In genomic region chr17:50095626-50096037, GRCh38 we compare ENCODE assay signal across 8 cellular contexts. TPM values are rescaled to one million over a fixed set of nuclear protein-coding genes. Genes with fewer than 3 reads are reported as not detected.
DNase-seq lines count a peak whose midpoint lies in the region; ATAC-seq and TF ChIP-seq lines count a peak whose summit lies in the region.

No MANE protein-coding gene starts in this region.

- TF ChIP-seq POLR2A in HCT116 (IDR thresholded peaks at IDR 0.05; ENCODE audit: borderline replicate concordance, extremely low read depth, insufficient read depth, insufficient read length) = no peak

- TF ChIP-seq RAD21 in HCT116 (IDR thresholded peaks at IDR 0.05; ENCODE audit: low read depth) = no peak

- H3K9ac ChIP-seq in HCT116 (ENCODE audit: low read length) = peak overlapping the region; percentile 83

- RAD21 ChIA-PET in HCT116 (lab: Charles Lee; ENCODE audit: low non-redundant PET in 1 of 2, low total read pairs in 2 of 2, uncharacterized antibody in 2 of 2, unreplicated experiment in 2 of 2) = no interaction called here

- H3K36me3 ChIP-seq in HCT116 (ENCODE audit: control insufficient read depth in 1 of 2, insufficient read depth in 2 of 2, low read length in 2 of 2) = peaks cover 0 to 7% of the 10 kb centered on the region in 2 experiments; a peak in 2 of 4 replicates
- no peaks in the 10 kb centered on the region for H3K36me3 ChIP-seq in hepatocyte (replicated peaks; ENCODE audit: insufficient read depth, low read depth)

- H3K4me1 Mint-ChIP-seq in activated CD8-positive, alpha-beta T cell treated with anti-CD3 and anti-CD28 coated beads for 36 hours (ENCODE audit: low read depth) = peaks cover 33% of the 10 kb centered on the region

- 0 out of 2 replicates have a peak, but pooled peaks cover 6% of the 10 kb centered on the region for H3K79me2 ChIP-seq in HCT116 (ENCODE audit: insufficient read depth, low read length)
- peaks cover 14% of the 10 kb centered on the region for H3K79me2 ChIP-seq in hepatocyte

- peaks cover 21 to 44% of the 10 kb centered on the region in 2 experiments for H3K4me1 ChIP-seq in HCT116 (ENCODE audit: control insufficient read depth in 1 of 2, insufficient read depth in 2 of 2, low read length in 2 of 2)
- peaks cover 16% of the 10 kb centered on the region for H3K4me1 ChIP-seq in hepatocyte (ENCODE audit: insufficient read depth)

- H4K20me1 ChIP-seq in HCT116 (ENCODE audit: insufficient read depth) = no peaks in the 10 kb centered on the region
- H4K20me1 ChIP-seq in hepatocyte (ENCODE audit: insufficient read depth, poor library complexity, severe bottlenecking) = no peaks in the 10 kb centered on the region

- H3K4me3 ChIP-seq in HCT116 (replicated peaks in 1 of 2; ENCODE audit: low read depth in 1 of 2, low read length in 2 of 2) (peak overlapping the region; percentile 84 to 96), hepatocyte (peak overlapping the region; percentile 88), skin epidermis (peak overlapping the region; percentile 66 to 94 (median 91))

- peak overlapping the region; percentile 91 for H3K4me2 ChIP-seq in HCT116 (ENCODE audit: low read length)
- H3K4me2 ChIP-seq in hepatocyte = peak overlapping the region; percentile 94

- H3K36me3 Mint-ChIP-seq in activated CD8-positive, alpha-beta T cell treated with anti-CD3 and anti-CD28 coated beads for 36 hours (ENCODE audit: low read depth) = no peaks in the 10 kb centered on the region

- intact Hi-C loops in HCT116 (cut with micrococcal nuclease) = no loop called here
- intact Hi-C loops in activated CD8-positive, alpha-beta T cell treated with anti-CD3 and anti-CD28 coated beads for 36 hours (cut with micrococcal nuclease) = no loop called here

- BruUV-seq in HCT116 (replicated peaks; lab: Mats Ljungman, UMichigan) = no TSS peak

- ATAC-seq in HCT116 = no peak
- ATAC-seq in activated CD8-positive, alpha-beta T cell treated with anti-CD3 and anti-CD28 coated beads for 36 hours = no peak
- no peak for ATAC-seq in GM19023 (IDR thresholded peaks at IDR 0.05; ENCODE audit: unreplicated experiment)
- no peak for ATAC-seq in GM21390 (IDR thresholded peaks at IDR 0.05; ENCODE audit: unreplicated experiment)

- H3K9me3 Mint-ChIP-seq in activated CD8-positive, alpha-beta T cell treated with anti-CD3 and anti-CD28 coated beads for 36 hours = no peaks in the 10 kb centered on the region

- no peaks in the 10 kb centered on the region for H3K27me3 Mint-ChIP-seq in activated CD8-positive, alpha-beta T cell treated with anti-CD3 and anti-CD28 coated beads for 36 hours

- H2AFZ ChIP-seq in HCT116 (ENCODE audit: low read depth, low read length, poor library complexity, severe bottlenecking) (no peak overlapping the region), hepatocyte (peak overlapping the region; percentile 77)

- TF ChIP-seq CTCF in HCT116 (IDR thresholded peaks at IDR 0.05 in 2 of 3, conservative IDR thresholded peaks at IDR 0.05 in 1 of 3; ENCODE audit: borderline replicate concordance in 1 of 3, insufficient read depth in 1 of 3, low read depth in 2 of 3, low read length in 2 of 3) (no peak), hepatocyte (IDR thresholded peaks at IDR 0.05; ENCODE audit: poor library complexity) (no peak)
- TF ChIP-seq CTCF in activated CD8-positive, alpha-beta T cell treated with anti-CD3 and anti-CD28 coated beads for 36 hours (IDR thresholded peaks at IDR 0.05) = no peak

- H3K9me3 ChIP-seq in HCT116 (ENCODE audit: control insufficient read depth in 1 of 2, insufficient read depth in 1 of 2, low read depth in 1 of 2, low read length in 2 of 2) (no peaks in the 10 kb centered on the region), hepatocyte (ENCODE audit: low read depth) (no peaks in the 10 kb centered on the region)

- peak overlapping the region; percentile 90 for H3K27ac Mint-ChIP-seq in activated CD8-positive, alpha-beta T cell treated with anti-CD3 and anti-CD28 coated beads for 36 hours

- POLR2A ChIA-PET in HCT116 (lab: Charles Lee) = interaction anchor here (0.9 kb wide), 1 partner anchor 40 kb away, joined by 3 read pairs; the partner anchor contains the start of gene ITGA3
- POLR2A ChIA-PET in activated CD8-positive, alpha-beta T cell treated with anti-CD3 and anti-CD28 coated beads for 36 hours (lab: Charles Lee) = interaction anchor here (0.6 to 2.1 kb wide), 3 partner anchors 8 to 22 kb away, joined by 3 to 6 read pairs (median 5); no protein-coding TSS in a partner anchor

- CTCF ChIA-PET in HCT116 (lab: Charles Lee) = interaction anchor here (0.5 kb wide), 1 partner anchor 68 kb away, joined by 4 read pairs; no protein-coding TSS in a partner anchor
- CTCF ChIA-PET in activated CD8-positive, alpha-beta T cell treated with anti-CD3 and anti-CD28 coated beads for 36 hours (lab: Charles Lee) = interaction anchor here (0.6 to 3.8 kb wide), 6 partner anchors 8 to 119 kb away, joined by 3 to 19 read pairs (median 4); no protein-coding TSS in a partner anchor

- H3K27ac ChIP-seq in HCT116 (ENCODE audit: low read depth, low read length) (peak overlapping the region; percentile 64; the same call in 1 of the 2 replicates), hepatocyte (peak overlapping the region; percentile 59), skin epidermis (peak overlapping the region; percentile 53 to 93 (median 87))

- peak overlapping the region; percentile 89 for H3K4me3 Mint-ChIP-seq in activated CD8-positive, alpha-beta T cell treated with anti-CD3 and anti-CD28 coated beads for 36 hours

- H3K9me2 ChIP-seq in HCT116 (ENCODE audit: insufficient read depth) (no peaks in the 10 kb centered on the region), hepatocyte (replicated peaks; ENCODE audit: insufficient read depth) (no peaks in the 10 kb centered on the region)

- WGBS in hepatocyte (ENCODE audit: low lambda C conversion rate, missing lambda C conversion rate) = 3% methylated on average over 10 of the region's 12 CpGs

- H3K27me3 ChIP-seq in HCT116 (ENCODE audit: insufficient read depth, low read length) = no peaks in the 10 kb centered on the region
- no peaks in the 10 kb centered on the region for H3K27me3 ChIP-seq in hepatocyte

- DNase-seq in HCT116 (ENCODE audit: low read depth, low spot score) = no peak
- DNase-seq in activated CD8-positive, alpha-beta T cell treated with anti-CD3 and anti-CD28 coated beads for 36 hours = no peak
- peak; percentile 51 for DNase-seq in hepatocyte (ENCODE audit: low spot score)
- no peak for DNase-seq in amniotic stem cell (lab: John Stamatoyannopoulos, UW)
- no peak for DNase-seq in NOMO-1 treated with dmso at 0.1 percent for 144 hours (lab: John Stamatoyannopoulos, UW; ENCODE audit: unreplicated experiment)

TF ChIP-seq in HCT116, 20 proteins besides CTCF, POLR2A, EP300 and RAD21:
- TF ChIP-seq EZH2 (IDR thresholded peaks at IDR 0.05) (no peak), ZBTB33 (IDR thresholded peaks at IDR 0.05; ENCODE audit: extremely low read depth, insufficient replicate concordance, low read length) (no peak), CBX3 (IDR thresholded peaks at IDR 0.05; ENCODE audit: low read depth) (no peak)

RNA-seq across cellular contexts. Expression of gene PDK2, which starts 0.5 kb away (rescaled TPM):
- 39.1 TPM for total RNA-seq in HCT116 (2021; ENCODE audit: unreplicated experiment)
- 62.1 and 68.9 TPM in 2 replicates for polyA plus RNA-seq in HCT116 (2012)
- 1 to 10 TPM; 6.0 to 7.7 TPM for total RNA-seq in activated CD8-positive, alpha-beta T cell treated with anti-CD3 and anti-CD28 coated beads for 36 hours
- 35.5 and 42.7 TPM in 2 replicates for total RNA-seq in hepatocyte
- 55.8 and 56.9 TPM in 2 replicates for polyA plus RNA-seq in hepatocyte

RNA-seq across cellular contexts. Expression of gene SAMD14, which starts 34.3 kb away (rescaled TPM):
- total RNA-seq in HCT116 (2021; ENCODE audit: unreplicated experiment) (1.5 TPM), hepatocyte (2.4 and 3.1 TPM in 2 replicates)
- 0.74 and 0.79 TPM in 2 replicates for polyA plus RNA-seq in HCT116 (2012)
- total RNA-seq in activated CD8-positive, alpha-beta T cell treated with anti-CD3 and anti-CD28 coated beads for 36 hours = 1 to 10 TPM in 1 of 2 experiments, under 1 TPM in 1; 0.47 to 1.3 TPM
- polyA plus RNA-seq in hepatocyte = 3.1 and 4.2 TPM in 2 replicates

RNA-seq across cellular contexts. Expression of gene ITGA3, which starts 39.7 kb away (rescaled TPM):
- total RNA-seq in HCT116 (2021; ENCODE audit: unreplicated experiment) (392 TPM), hepatocyte (26.3 and 28.5 TPM in 2 replicates)
- polyA plus RNA-seq in HCT116 (2012) = 522 and 560 TPM in 2 replicates
- total RNA-seq in activated CD8-positive, alpha-beta T cell treated with anti-CD3 and anti-CD28 coated beads for 36 hours = 1 to 10 TPM; 4.2 to 7.2 TPM
- polyA plus RNA-seq in hepatocyte = 32.8 and 43.4 TPM in 2 replicates

RNA-seq across cellular contexts. Expression of gene PPP1R9B, which starts 54.8 kb away (rescaled TPM):
- total RNA-seq in HCT116 (2021; ENCODE audit: unreplicated experiment) (112 TPM), hepatocyte (22.5 and 26.2 TPM in 2 replicates)
- polyA plus RNA-seq in HCT116 (2012) = 65.7 and 68.5 TPM in 2 replicates
- 10 to 100 TPM; 52.4 to 56.4 TPM for total RNA-seq in activated CD8-positive, alpha-beta T cell treated with anti-CD3 and anti-CD28 coated beads for 36 hours
- 5.1 and 6.7 TPM in 2 replicates for polyA plus RNA-seq in hepatocyte

Comparison
In these comparisons a context has a peak if more than half of its experiments do, and no peak if none do; other contexts are left out.
1. RNA of gene ITGA3, which starts 39.7 kb away (total RNA-seq): 392 TPM in HCT116 (single experiment); 26.3 to 28.5 TPM in hepatocyte and 4.2 to 7.2 TPM in activated CD8-positive, alpha-beta T cell treated with anti-CD3 and anti-CD28 coated beads for 36 hours; every median in the first group is over 10 times any median in the second.
2. Peak in every context shown above with its lines, with median percentiles within 50 percentile points of each other: H3K27ac ChIP-seq and H3K4me3 ChIP-seq.